Comparison of ENCODE assay signal across 14 cellular contexts in genomic region chrX:154724999-154725756, GRCh38. TPM values are rescaled to one million over a fixed set of nuclear protein-coding genes. Genes with fewer than 3 reads are reported as not detected.
A peak's percentile ranks its signal among the peaks of the same experiment; 100 is the strongest.
DNase-seq lines count a peak whose midpoint lies in the region; ATAC-seq, FAIRE-seq and TF ChIP-seq lines count a peak whose summit lies in the region.
"Had no signal": no experiment of that assay in that cellular context is flagged by ENCODE, and none has a peak within 500 bp of the region (broad histone marks: within the 10 kb centered on the region; RNA-seq: fewer than 3 reads in every experiment).

No MANE protein-coding gene starts in this region.

- intact Hi-C loops in endothelial cell of umbilical vein (cut with micrococcal nuclease) = no loop called here

- CTCF ChIA-PET in A549 (lab: Yijun Ruan, JAX) = interaction anchor here (0.7 to 1.3 kb wide), 4 partner anchors 8 to 23 kb away, joined by 3 to 4 read pairs (median 3); no protein-coding TSS in a partner anchor
- CTCF ChIA-PET in endothelial cell of umbilical vein (lab: Charles Lee) = interaction anchor here (4.0 kb wide), 1 partner anchor 24 kb away, joined by 20 read pairs; no protein-coding TSS in a partner anchor

- H3K27me3 ChIP-seq in MM.1S (replicated peaks; ENCODE audit: insufficient read depth, low read length) (no peaks in the 10 kb centered on the region), endothelial cell of umbilical vein (ENCODE audit: control insufficient read depth in 2 of 2, insufficient read depth in 2 of 2, low read length in 2 of 2) (no peaks in the 10 kb centered on the region)
- H3K27me3 ChIP-seq: sigmoid colon had no signal

- BruUV-seq in endothelial cell of umbilical vein (replicated peaks; lab: Mats Ljungman, UMichigan) = no TSS peak

- H3K36me3 ChIP-seq in MM.1S (replicated peaks; ENCODE audit: insufficient read depth, low read length) = no peaks in the 10 kb centered on the region
- no peaks in the 10 kb centered on the region for H3K36me3 ChIP-seq in endothelial cell of umbilical vein (ENCODE audit: control insufficient read depth in 2 of 2, extremely low read depth in 1 of 2, insufficient read depth in 2 of 2, low read length in 2 of 2)
- H3K36me3 ChIP-seq: sigmoid colon had no signal

- POLR2A ChIA-PET in A549 (lab: Yijun Ruan, JAX) = no interaction called here
- POLR2A ChIA-PET in endothelial cell of umbilical vein (lab: Charles Lee) = no interaction called here

- no peaks in the 10 kb centered on the region for H3F3A ChIP-seq in MM.1S (ENCODE audit: insufficient read depth, low read length)

- TF ChIP-seq CTCF in A549 (IDR thresholded peaks at IDR 0.05) = no peak
- no peak; the same call in 1 of the 2 replicates for TF ChIP-seq CTCF in MM.1S (IDR thresholded peaks at IDR 0.05; ENCODE audit: low read length)
- TF ChIP-seq CTCF in endothelial cell of umbilical vein (IDR thresholded peaks at IDR 0.05; ENCODE audit: extremely low read depth in 1 of 2, insufficient read depth in 1 of 2, low read depth in 1 of 2, low read length in 2 of 2) = no peak

- H3K4me1 ChIP-seq in A549 (peaks cover 8% of the 10 kb centered on the region), MM.1S (ENCODE audit: low read length) (no peaks in the 10 kb centered on the region), endothelial cell of umbilical vein (ENCODE audit: control insufficient read depth, extremely low read depth, insufficient read depth, low read length) (peaks cover 48% of the 10 kb centered on the region)

- H3K9ac ChIP-seq in MM.1S (ENCODE audit: low read length) (no peak overlapping the region), endothelial cell of umbilical vein (replicated peaks; ENCODE audit: extremely low read depth, insufficient read depth, low read length) (no peak overlapping the region)

- no peak for DNase-seq in A549 (ENCODE audit: low read depth in 1 of 2, low spot score in 1 of 2)
- peak; percentile 15 for DNase-seq in MM.1S
- DNase-seq in endothelial cell of umbilical vein (ENCODE audit: low read depth, low spot score) = no peak
- no peak for DNase-seq in NCI-H1105 treated with DMSO at 0.1 percent for 48 hours (lab: John Stamatoyannopoulos, UW)
- DNase-seq in HuH-7 (ENCODE audit: low spot score) = no peak
- DNase-seq in NCI-H526 treated with DMSO at 0.1 percent for 48 hours (lab: John Stamatoyannopoulos, UW) = no peak
- DNase-seq in NCI-H774 (lab: John Stamatoyannopoulos, UW) = no peak
- DNase-seq: cerebellar nuclear complex, HFFc6, NCI-H446 treated with DMSO at 0.1 percent for 48 hours, sigmoid colon had no signal

- no peak for TF ChIP-seq RAD21 in A549 (conservative IDR thresholded peaks at IDR 0.05 in 1 of 2, IDR thresholded peaks at IDR 0.05 in 1 of 2)

- dilution Hi-C loops in endothelial cell of umbilical vein (cut with MboI; ENCODE audit: extremely low pct_ligation_motif_present, low sequenced_read_pairs) = no loop called here

- H4K20me1 ChIP-seq in MM.1S (ENCODE audit: insufficient read depth, low read length) (no peaks in the 10 kb centered on the region), endothelial cell of umbilical vein (replicated peaks; ENCODE audit: control insufficient read depth, extremely low read depth, insufficient read depth, low read length) (no peaks in the 10 kb centered on the region)

- TF ChIP-seq POLR2A in A549 (IDR thresholded peaks at IDR 0.05; ENCODE audit: low read length) = no peak
- no peak for TF ChIP-seq POLR2A in endothelial cell of umbilical vein (IDR thresholded peaks at IDR 0.05; ENCODE audit: low read depth, low read length)

- no peak overlapping the region for H3K4me2 ChIP-seq in A549
- no peak overlapping the region for H3K4me2 ChIP-seq in MM.1S (ENCODE audit: low read depth, low read length)
- H3K4me2 ChIP-seq in endothelial cell of umbilical vein (ENCODE audit: insufficient read depth, low read length) = no peak overlapping the region

- H3K79me2 ChIP-seq in MM.1S (ENCODE audit: low read length) (no peaks in the 10 kb centered on the region), endothelial cell of umbilical vein (ENCODE audit: control insufficient read depth, insufficient read depth, low read length) (no peaks in the 10 kb centered on the region)

- H2AFZ ChIP-seq in MM.1S (ENCODE audit: low read length) (no peak overlapping the region), endothelial cell of umbilical vein (ENCODE audit: low read depth, low read length) (no peak overlapping the region)

- no peaks in the 10 kb centered on the region for H3K9me3 ChIP-seq in A549
- H3K9me3 ChIP-seq in MM.1S (replicated peaks; ENCODE audit: insufficient read depth, low read length) = no peaks in the 10 kb centered on the region
- H3K9me3 ChIP-seq in endothelial cell of umbilical vein (replicated peaks; ENCODE audit: control insufficient read depth, insufficient read depth, low read length) = no peaks in the 10 kb centered on the region
- H3K9me3 ChIP-seq: sigmoid colon had no signal

- H3K27ac ChIP-seq in A549 (no peak overlapping the region), MM.1S (ENCODE audit: low read length) (no peak overlapping the region), endothelial cell of umbilical vein (ENCODE audit: insufficient read depth, low read depth, low read length) (peak overlapping the region; percentile 19)

- H3K4me3 ChIP-seq in A549 (no peak overlapping the region), MM.1S (ENCODE audit: low read length) (no peak overlapping the region), endothelial cell of umbilical vein (replicated peaks in 1 of 3; ENCODE audit: insufficient read depth in 1 of 3, low read depth in 1 of 3, low read length in 3 of 3) (no peak overlapping the region)
- H3K4me3 ChIP-seq: sigmoid colon had no signal

- 81% methylated on average over 2 of the region's 2 CpGs for WGBS in A549 (ENCODE audit: missing lambda C conversion rate)

- TF ChIP-seq EP300 in A549 (IDR thresholded peaks at IDR 0.05) = no peak

- ATAC-seq in A549 (no peak), GM18520 (IDR thresholded peaks at IDR 0.05; ENCODE audit: unreplicated experiment) (peak; percentile 61)

- H3K9me1 ChIP-seq in endothelial cell of umbilical vein (replicated peaks; ENCODE audit: control insufficient read depth, extremely low read depth, insufficient read depth, low read length) = no peaks in the 10 kb centered on the region

- no peaks in the 10 kb centered on the region for H3K9me2 ChIP-seq in MM.1S (replicated peaks; ENCODE audit: insufficient read depth, low read length)

- FAIRE-seq in A549 (lab: Jason Lieb, UNC) (no peak), endothelial cell of umbilical vein (lab: Jason Lieb, UNC) (no peak)
- FAIRE-seq: G401.6, TTC549 had no signal

TF ChIP-seq in A549, 52 proteins besides CTCF, POLR2A, EP300 and RAD21 (continues in another document):
- TF ChIP-seq MAFK (IDR thresholded peaks at IDR 0.05; ENCODE audit: partially characterized antibody) (peak; percentile 76), KDM1A (IDR thresholded peaks at IDR 0.05; ENCODE audit: low read depth) (no peak), NFE2L2 (conservative IDR thresholded peaks at IDR 0.05; ENCODE audit: low read length) (no peak)

TF ChIP-seq in endothelial cell of umbilical vein, 7 proteins besides CTCF, POLR2A, EP300 and RAD21:
- TF ChIP-seq FOS (IDR thresholded peaks at IDR 0.05; ENCODE audit: borderline replicate concordance, insufficient read depth, low read length) = no peak
- TF ChIP-seq JUN (IDR thresholded peaks at IDR 0.05; ENCODE audit: borderline replicate concordance, insufficient read depth, insufficient read length, low read depth) = no peak
- TF ChIP-seq, protein P1, sequence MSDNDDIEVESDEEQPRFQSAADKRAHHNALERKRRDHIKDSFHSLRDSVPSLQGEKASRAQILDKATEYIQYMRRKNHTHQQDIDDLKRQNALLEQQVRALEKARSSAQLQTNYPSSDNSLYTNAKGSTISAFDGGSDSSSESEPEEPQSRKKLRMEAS (IDR thresholded peaks at IDR 0.05; ENCODE audit: insufficient read depth, insufficient read length) = no peak
- no peak for TF ChIP-seq POLR2AphosphoS5 (IDR thresholded peaks at IDR 0.05; ENCODE audit: insufficient read depth, low read depth, low read length)
- no peak for TF ChIP-seq MYC (IDR thresholded peaks at IDR 0.05; ENCODE audit: low read depth, low read length)
- no peak for TF ChIP-seq EZH2 (IDR thresholded peaks at IDR 0.05; ENCODE audit: borderline replicate concordance, low read depth, low read length, severe bottlenecking)
- TF ChIP-seq GATA2 (IDR thresholded peaks at IDR 0.05; ENCODE audit: insufficient read depth, insufficient read length, low read depth, low read length) = no peak

RNA-seq across cellular contexts. Expression of gene GAB3, which starts 25.7 kb away (rescaled TPM):
- polyA plus RNA-seq in A549 (2011; rRNA removed) = 0.39 and 0.56 TPM in 2 replicates
- polyA plus RNA-seq in A549 (2012; cell fraction: cytosol; rRNA removed) = 0.12 and 0.19 TPM in 2 replicates
- polyA plus RNA-seq in A549 (2012; cell fraction: nucleus; rRNA removed) = 0.56 and 0.72 TPM in 2 replicates
- 0.13 to 0.21 TPM (median 0.15 TPM) in 3 replicates for polyA plus RNA-seq in A549 (2017; fragmentation: RNase III; extraction: RNeasy Plus Mini Kit Qiagen cat#74134 plus additional on column Dnase treatment)
- polyA minus RNA-seq in A549 (2011; rRNA and poly(A)+ RNA removed) = 0.58 and 0.99 TPM in 2 replicates
- 4.0 and 6.2 TPM in 2 replicates for total RNA-seq in endothelial cell of umbilical vein
- 6.0 and 6.1 TPM in 2 replicates for polyA plus RNA-seq in endothelial cell of umbilical vein
- 3.9 and 4.7 TPM in 2 replicates for polyA plus RNA-seq in endothelial cell of umbilical vein (2011; cell fraction: cytosol; rRNA removed)
- 31.6 and 35.6 TPM in 2 replicates for polyA plus RNA-seq in endothelial cell of umbilical vein (2011; cell fraction: nucleus; rRNA removed)
- 4.2 and 4.7 TPM in 2 replicates for polyA plus RNA-seq in endothelial cell of umbilical vein (2012)
- polyA minus RNA-seq in endothelial cell of umbilical vein = 13.8 and 19.6 TPM in 2 replicates
- polyA minus RNA-seq in endothelial cell of umbilical vein (2011; cell fraction: cytosol; rRNA and poly(A)+ RNA removed) = not detected
- 13.5 and 19.1 TPM in 2 replicates for polyA minus RNA-seq in endothelial cell of umbilical vein (2011; cell fraction: nucleus; rRNA and poly(A)+ RNA removed)

RNA-seq across cellular contexts. Expression of gene DKC1, which starts 37.5 kb away (rescaled TPM):
- polyA plus RNA-seq in A549 (2011; rRNA removed) (137 and 209 TPM in 2 replicates), A549 (2017; fragmentation: RNase III; extraction: RNeasy Plus Mini Kit Qiagen cat#74134 plus additional on column Dnase treatment) (165 to 190 TPM (median 166 TPM) in 3 replicates), endothelial cell of umbilical vein (19.4 and 28.6 TPM in 2 replicates)
- polyA plus RNA-seq in A549 (2012; cell fraction: cytosol; rRNA removed) = 88.4 and 101 TPM in 2 replicates
- polyA plus RNA-seq in A549 (2012; cell fraction: nucleus; rRNA removed) = 65.4 and 111 TPM in 2 replicates
- 113 and 122 TPM in 2 replicates for polyA minus RNA-seq in A549 (2011; rRNA and poly(A)+ RNA removed)
- 63.7 and 69.1 TPM in 2 replicates for total RNA-seq in endothelial cell of umbilical vein
- polyA plus RNA-seq in endothelial cell of umbilical vein (2011; cell fraction: cytosol; rRNA removed) = 41.5 and 45.2 TPM in 2 replicates
- polyA plus RNA-seq in endothelial cell of umbilical vein (2011; cell fraction: nucleus; rRNA removed) = 67.2 and 94.8 TPM in 2 replicates
- polyA plus RNA-seq in endothelial cell of umbilical vein (2012) = 60.0 and 85.3 TPM in 2 replicates
- polyA minus RNA-seq in endothelial cell of umbilical vein = 62.1 and 66.3 TPM in 2 replicates
- 57.0 TPM for polyA minus RNA-seq in endothelial cell of umbilical vein (2011; cell fraction: cytosol; rRNA and poly(A)+ RNA removed)
- polyA minus RNA-seq in endothelial cell of umbilical vein (2011; cell fraction: nucleus; rRNA and poly(A)+ RNA removed) = 30.6 and 52.1 TPM in 2 replicates
